Comparison of ENCODE assay signal across 8 cellular contexts in the genomic region with DNA sequence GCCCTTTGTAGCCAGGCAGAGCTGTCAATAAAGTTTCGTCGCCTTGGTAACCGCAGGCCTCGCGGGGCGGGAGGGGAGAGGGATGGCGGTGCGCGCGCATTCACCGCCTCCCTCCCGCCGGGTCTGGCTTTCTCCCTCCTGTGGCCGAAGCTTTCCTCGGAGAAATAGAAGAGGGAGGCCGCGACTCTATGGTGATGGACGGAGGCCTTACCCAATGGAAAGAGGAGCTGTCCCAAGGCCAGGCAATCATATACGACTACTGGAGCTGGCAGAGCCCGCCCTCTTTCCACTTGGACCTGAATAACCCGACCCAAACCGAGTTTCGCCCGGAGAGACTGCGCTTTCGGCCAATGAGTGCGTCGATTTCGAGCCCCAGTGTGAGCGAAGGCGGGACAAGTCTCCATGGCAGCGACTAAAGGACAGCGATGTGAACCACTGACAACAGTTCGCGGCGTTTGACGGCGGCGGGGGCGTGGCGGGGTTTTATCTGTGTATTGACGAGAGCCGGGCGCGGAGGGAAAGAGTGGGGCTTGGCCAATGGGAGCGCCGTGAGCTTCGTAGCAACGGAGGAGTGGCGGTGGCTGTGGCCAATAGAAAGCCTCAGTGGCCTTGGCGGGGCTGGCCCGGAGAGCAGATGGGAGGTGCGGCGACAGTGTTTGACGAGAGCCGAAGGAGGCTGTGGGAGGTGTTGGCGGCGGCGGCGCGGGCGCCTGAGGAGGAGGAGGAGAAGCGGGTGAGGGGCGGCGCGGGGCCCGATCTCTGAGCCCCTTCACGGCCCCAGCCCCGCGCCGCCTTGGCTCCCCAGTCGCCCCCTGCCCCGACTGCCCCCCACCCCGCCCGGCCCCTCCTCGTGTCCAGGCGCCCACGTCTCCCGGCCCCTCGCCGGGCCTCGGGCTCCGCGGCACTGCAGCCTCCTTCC. TPM values are rescaled to one million over a fixed set of nuclear protein-coding genes. Genes with fewer than 3 reads are reported as not detected.
DNase-seq lines count a peak whose midpoint lies in the region; ATAC-seq, FAIRE-seq and TF ChIP-seq lines count a peak whose summit lies in the region.

Gene KMT5C, plus strand, starts transcription at position 652 of the 919 bp plus-strand sequence. CDS start 2,061 bp downstream, outside the sequence.

- no peaks in the 10 kb centered on the region for H3K9me3 ChIP-seq in body of pancreas

- peaks cover 26% of the 10 kb centered on the region for H3K4me1 ChIP-seq in body of pancreas

- intact Hi-C loops in body of pancreas (cut with DNase I) (no loop called here), sciatic nerve (cut with DNase I) (no loop called here)

- no peaks in the 10 kb centered on the region for H3K36me3 ChIP-seq in body of pancreas (replicated peaks in 1 of 2; ENCODE audit: insufficient read depth in 1 of 2, low read depth in 2 of 2)

- H3K4me3 ChIP-seq in body of pancreas = peak within 1 kb of the TSS; percentile 49 to 98

- peak; percentile 89 to 98 (median 96) for TF ChIP-seq POLR2A in body of pancreas (IDR thresholded peaks at IDR 0.05)

- no peaks in the 10 kb centered on the region for H3K27me3 ChIP-seq in body of pancreas

- H3K27ac ChIP-seq in body of pancreas = peak within 1 kb of the TSS; percentile 94 to 97 (median 96)

- 0% methylated on average over 17 to 72 of the region's 84 CpGs for WGBS in body of pancreas, 2 donors

- peak; percentile 98 for FAIRE-seq in TTC549 (lab: Jason Lieb, UNC)

- TF ChIP-seq CTCF in body of pancreas (IDR thresholded peaks at IDR 0.05) = peak; percentile 23 to 84 (median 70)

- ATAC-seq in GM18520 (IDR thresholded peaks at IDR 0.05; ENCODE audit: unreplicated experiment) (peak; percentile 81), HG03064 (IDR thresholded peaks at IDR 0.05; ENCODE audit: low read depth, unreplicated experiment) (peak; percentile 72), body of pancreas (peak; percentile 86), sciatic nerve (peak; percentile 96)

- DNase-seq in 8988T = peak; percentile 87
- DNase-seq in NCI-H2107 treated with DMSO at 0.1 percent for 48 hours (lab: John Stamatoyannopoulos, UW; ENCODE audit: unreplicated experiment) = peak; percentile 99
- DNase-seq in body of pancreas = peak; percentile 100
- peak; percentile 100 for DNase-seq in iPS DF 19.7 (ENCODE audit: low read depth, low spot score)
- DNase-seq in sciatic nerve (ENCODE audit: low spot score) = peak; percentile 100

RNA-seq across cellular contexts. Expression of gene KMT5C, which starts in this region (rescaled TPM):
- total RNA-seq in body of pancreas = 10 to 100 TPM; 14.8 to 17.6 TPM
- 18.1 TPM for total RNA-seq in sciatic nerve

Comparison
In these comparisons a context has a peak if more than half of its experiments do, and no peak if none do; other contexts are left out.
1. Peak in every context shown above with its lines: DNase-seq, ATAC-seq, H3K4me3 ChIP-seq and H3K27ac ChIP-seq.